2 cellular contexts compared by ENCODE assay signal in genomic region chr13:104382941-104383340, GRCh38.
TF ChIP-seq lines count a peak whose summit lies in the region.

No MANE protein-coding gene starts in this region.

TF ChIP-seq in SK-N-SH, 30 proteins besides CTCF, POLR2A, EP300 and RAD21 (continued from another document):
- TF ChIP-seq ZBTB33 (IDR thresholded peaks at IDR 0.05; ENCODE audit: borderline replicate concordance, low read depth) = no peak
- no peak for TF ChIP-seq TCF12 (IDR thresholded peaks at IDR 0.05)
- TF ChIP-seq NRF1 (IDR thresholded peaks at IDR 0.05; ENCODE audit: low read depth, low read length) = no peak
- TF ChIP-seq GABPA (IDR thresholded peaks at IDR 0.05; ENCODE audit: low read depth) = no peak
- TF ChIP-seq RCOR1 (IDR thresholded peaks at IDR 0.05; ENCODE audit: low read length) = no peak
- no peak for TF ChIP-seq PBX3 (IDR thresholded peaks at IDR 0.05)

TF ChIP-seq in HepG2, 621 proteins besides CTCF, POLR2A, EP300 and RAD21 (continued from another document):
- no peak for TF ChIP-seq GABPA (IDR thresholded peaks at IDR 0.05; ENCODE audit: low read depth, low read length)
- no peak for TF ChIP-seq GABPA (CRISPR knock-in tag; IDR thresholded peaks at IDR 0.05; ENCODE audit: low read depth)
- no peak for TF ChIP-seq KLF13 (CRISPR knock-in tag; IDR thresholded peaks at IDR 0.05)
- no peak for TF ChIP-seq PHF8 (CRISPR knock-in tag; IDR thresholded peaks at IDR 0.05)
- TF ChIP-seq ZNF577 (CRISPR knock-in tag; IDR thresholded peaks at IDR 0.05; ENCODE audit: borderline replicate concordance, low read depth) = no peak
- no peak for TF ChIP-seq THYN1 (CRISPR knock-in tag; IDR thresholded peaks at IDR 0.05; ENCODE audit: borderline replicate concordance, low read depth)
- TF ChIP-seq ZNF460 (CRISPR knock-in tag; IDR thresholded peaks at IDR 0.05; ENCODE audit: borderline replicate concordance) = no peak
- no peak for TF ChIP-seq MXD1 (CRISPR knock-in tag; IDR thresholded peaks at IDR 0.05)
- no peak for TF ChIP-seq JUN (CRISPR knock-in tag; IDR thresholded peaks at IDR 0.05)
- TF ChIP-seq ZZZ3 (CRISPR knock-in tag; IDR thresholded peaks at IDR 0.05; ENCODE audit: borderline replicate concordance) = no peak
- TF ChIP-seq ZNF281 (CRISPR knock-in tag; IDR thresholded peaks at IDR 0.05; ENCODE audit: borderline replicate concordance) = no peak
- TF ChIP-seq MZF1 (CRISPR knock-in tag; IDR thresholded peaks at IDR 0.05; ENCODE audit: borderline replicate concordance) = no peak
- TF ChIP-seq MAZ (IDR thresholded peaks at IDR 0.05; ENCODE audit: borderline replicate concordance, low read depth, low read length) = no peak
- no peak for TF ChIP-seq MAZ (CRISPR knock-in tag; IDR thresholded peaks at IDR 0.05; ENCODE audit: low read depth)
- TF ChIP-seq ZNF574 (CRISPR knock-in tag; IDR thresholded peaks at IDR 0.05) = no peak
- no peak for TF ChIP-seq ZNF749 (CRISPR knock-in tag; IDR thresholded peaks at IDR 0.05; ENCODE audit: borderline replicate concordance)
